ENCODE assay signal across 39 cellular contexts in genomic region chr19:444677-445210, GRCh38. TPM values are rescaled to one million over a fixed set of nuclear protein-coding genes. Genes with fewer than 3 reads are reported as not detected.
"Had no signal": no experiment of that assay in that cellular context is flagged by ENCODE, and none has a peak within 500 bp of the region (broad histone marks: within the 10 kb centered on the region; RNA-seq: fewer than 3 reads in every experiment).

No MANE protein-coding gene starts in this region.

- FAIRE-seq: colon had no signal

- H3K4me3 ChIP-seq: adrenal gland, body of pancreas, esophagus squamous epithelium, gastroesophageal sphincter had no signal

- H3K4me1 ChIP-seq: body of pancreas, esophagus squamous epithelium had no signal

- H3K4me1 Mint-ChIP-seq: activated CD4-positive, alpha-beta T cell treated with anti-CD3 and anti-CD28 coated beads for 36 hours; activated CD8-positive, alpha-beta memory T cell treated with anti-CD3 and anti-CD28 coated beads, Interleukin-2, amount 10 ng/mL, durations not matched to agents 7 days and 5 days; activated naive CD4-positive, alpha-beta T cell treated with anti-CD3 and anti-CD28 coated beads, Interleukin-2, amount 50 U/mL, for 24 hours; activated naive CD8-positive, alpha-beta T cell treated with anti-CD3 and anti-CD28 coated beads for 36 hours; T-helper 17 cell had no signal

- H3K27ac ChIP-seq: adrenal gland, body of pancreas, epithelial cell of prostate, esophagus squamous epithelium, gastroesophageal sphincter had no signal

- H3K36me3 Mint-ChIP-seq: activated CD4-positive, alpha-beta memory T cell treated with anti-CD3 and anti-CD28 coated beads for 36 hours; activated CD8-positive, alpha-beta memory T cell treated with anti-CD3 and anti-CD28 coated beads, Interleukin-2, amount 10 ng/mL, durations not matched to agents 7 days and 5 days; activated naive CD4-positive, alpha-beta T cell treated with anti-CD3 and anti-CD28 coated beads, Interleukin-2, amount 50 U/mL, for 24 hours; activated naive CD8-positive, alpha-beta T cell treated with anti-CD3 and anti-CD28 coated beads for 36 hours had no signal

- H3K27me3 Mint-ChIP-seq: activated CD4-positive, alpha-beta T cell treated with anti-CD3 and anti-CD28 coated beads, Interleukin-2, amount 10 ng/mL, durations not matched to agents 24 days and 14 days had no signal

- ATAC-seq: activated CD4-positive, alpha-beta T cell treated with anti-CD3 and anti-CD28 coated beads for 36 hours; activated CD8-positive, alpha-beta memory T cell treated with anti-CD3 and anti-CD28 coated beads, Interleukin-2, amount 10 ng/mL, durations not matched to agents 7 days and 5 days; activated CD8-positive, alpha-beta T cell treated with anti-CD3 and anti-CD28 coated beads, Interleukin-2, amount 10 ng/mL, durations not matched to agents 7 days and 5 days; activated naive CD8-positive, alpha-beta T cell treated with anti-CD3 and anti-CD28 coated beads, Interleukin-2, amount 50 U/mL, for 24 hours; body of pancreas; effector memory CD8-positive, alpha-beta T cell; gastroesophageal sphincter; T-helper 17 cell had no signal

- H3K36me3 ChIP-seq: adrenal gland, esophagus squamous epithelium had no signal

- H3K27me3 ChIP-seq: adrenal gland, body of pancreas, gastroesophageal sphincter had no signal

- H3K9me3 Mint-ChIP-seq: activated CD4-positive, alpha-beta memory T cell treated with anti-CD3 and anti-CD28 coated beads for 36 hours; activated naive CD4-positive, alpha-beta T cell treated with anti-CD3 and anti-CD28 coated beads for 36 hours; activated naive CD4-positive, alpha-beta T cell treated with anti-CD3 and anti-CD28 coated beads, Interleukin-2, amount 50 U/mL, for 24 hours had no signal

- H3K4me3 Mint-ChIP-seq: activated CD4-positive, alpha-beta memory T cell treated with anti-CD3 and anti-CD28 coated beads for 36 hours; activated CD4-positive, alpha-beta T cell treated with anti-CD3 and anti-CD28 coated beads for 36 hours; activated CD4-positive, alpha-beta T cell treated with anti-CD3 and anti-CD28 coated beads, Interleukin-2, amount 10 ng/mL, durations not matched to agents 24 days and 14 days; activated CD8-positive, alpha-beta memory T cell treated with anti-CD3 and anti-CD28 coated beads, Interleukin-2, amount 10 ng/mL, durations not matched to agents 7 days and 5 days; activated CD8-positive, alpha-beta T cell treated with anti-CD3 and anti-CD28 coated beads, Interleukin-2, amount 10 ng/mL, durations not matched to agents 7 days and 5 days; activated naive CD4-positive, alpha-beta T cell treated with anti-CD3 and anti-CD28 coated beads for 36 hours; activated naive CD4-positive, alpha-beta T cell treated with anti-CD3 and anti-CD28 coated beads, Interleukin-2, amount 50 U/mL, for 24 hours; activated naive CD8-positive, alpha-beta T cell treated with anti-CD3 and anti-CD28 coated beads for 36 hours; activated naive CD8-positive, alpha-beta T cell treated with anti-CD3 and anti-CD28 coated beads, Interleukin-2, amount 50 U/mL, for 24 hours; activated T-helper 1 cell treated with anti-CD3 and anti-CD28 coated beads, Interleukin-12 subunit alpha, Interleukin-12 subunit beta, Interleukin-2, Interleukin-4 antibody, amounts not matched to agents 30 ng/mL and 10 ng/mL and 1 ng/mL, durations not matched to agents 14 hours and 24 hours and 36 hours; effector memory CD8-positive, alpha-beta T cell; T-helper 17 cell; T-helper 2 cell treated with Interferon-gamma antibody and Interleukin-4, amounts not matched to agents 5 μg/mL and 100 μg/mL, for 36 hours had no signal

- DNase-seq: activated CD4-positive, alpha-beta memory T cell treated with anti-CD3 and anti-CD28 coated beads for 36 hours; activated CD4-positive, alpha-beta T cell treated with anti-CD3 and anti-CD28 coated beads for 36 hours; activated CD4-positive, alpha-beta T cell treated with anti-CD3 and anti-CD28 coated beads, Interleukin-2, amount 10 ng/mL, durations not matched to agents 24 days and 14 days; activated CD4-positive, CD25-positive, alpha-beta regulatory T cell; activated CD4-positive, CD25-positive, alpha-beta regulatory T cell treated with anti-CD3 and anti-CD28 coated beads, Interleukin-2, amount 50 U/mL, for 72 hours; activated CD8-positive, alpha-beta memory T cell treated with anti-CD3 and anti-CD28 coated beads, Interleukin-2, amount 10 ng/mL, durations not matched to agents 7 days and 5 days; activated CD8-positive, alpha-beta memory T cell treated with anti-CD3 and anti-CD28 coated beads, Interleukin-2, amount 50 U/mL, for 4 hours; activated CD8-positive, alpha-beta T cell treated with anti-CD3 and anti-CD28 coated beads, Interleukin-2, amount 10 ng/mL, durations not matched to agents 7 days and 5 days; activated effector memory CD4-positive, alpha-beta T cell treated with anti-CD3 and anti-CD28 coated beads, Interleukin-2, amount 50 U/mL, for 16 hours; activated naive CD4-positive, alpha-beta T cell treated with anti-CD3 and anti-CD28 coated beads for 36 hours; activated naive CD8-positive, alpha-beta T cell treated with anti-CD3 and anti-CD28 coated beads for 36 hours; activated naive CD8-positive, alpha-beta T cell treated with anti-CD3 and anti-CD28 coated beads, Interleukin-2, amount 50 U/mL, for 24 hours; activated T-cell treated with anti-CD3 and anti-CD28 coated beads, Interleukin-2, amount 50 U/mL, for 1 hour; activated T-cell treated with anti-CD3 and anti-CD28 coated beads, Interleukin-2, amount 50 U/mL, for 48 hours; adrenal gland; amygdala; body of pancreas; caudate nucleus; cortex of kidney; dermis blood vessel endothelial cell; effector CD4-positive, alpha-beta T cell; effector memory CD8-positive, alpha-beta T cell; esophagus squamous epithelium; foreskin melanocyte; head of caudate nucleus; T-helper 1 cell; T-helper 17 cell; T1000 had no signal

- H3K9me3 ChIP-seq: adrenal gland, body of pancreas, esophagus squamous epithelium, gastroesophageal sphincter had no signal

- H3K27ac Mint-ChIP-seq: activated CD4-positive, alpha-beta memory T cell treated with anti-CD3 and anti-CD28 coated beads for 36 hours; activated CD4-positive, alpha-beta T cell treated with anti-CD3 and anti-CD28 coated beads for 36 hours; activated CD4-positive, alpha-beta T cell treated with anti-CD3 and anti-CD28 coated beads, Interleukin-2, amount 10 ng/mL, durations not matched to agents 24 days and 14 days; activated CD8-positive, alpha-beta memory T cell treated with anti-CD3 and anti-CD28 coated beads, Interleukin-2, amount 10 ng/mL, durations not matched to agents 7 days and 5 days; activated CD8-positive, alpha-beta T cell treated with anti-CD3 and anti-CD28 coated beads, Interleukin-2, amount 10 ng/mL, durations not matched to agents 7 days and 5 days; activated naive CD4-positive, alpha-beta T cell treated with anti-CD3 and anti-CD28 coated beads for 36 hours; activated naive CD4-positive, alpha-beta T cell treated with anti-CD3 and anti-CD28 coated beads, Interleukin-2, amount 50 U/mL, for 24 hours; activated naive CD8-positive, alpha-beta T cell treated with anti-CD3 and anti-CD28 coated beads for 36 hours; activated naive CD8-positive, alpha-beta T cell treated with anti-CD3 and anti-CD28 coated beads, Interleukin-2, amount 50 U/mL, for 24 hours; activated T-helper 1 cell treated with anti-CD3 and anti-CD28 coated beads, Interleukin-12 subunit alpha, Interleukin-12 subunit beta, Interleukin-2, Interleukin-4 antibody, amounts not matched to agents 30 ng/mL and 10 ng/mL and 1 ng/mL, durations not matched to agents 14 hours and 24 hours and 36 hours; activated T-helper 2 cell treated with anti-CD3 and anti-CD28 coated beads, Interferon-gamma antibody, Interleukin-2, Interleukin-4, amounts not matched to agents 10 μg/mL and 5 μg/mL and 100 μg/mL, durations not matched to agents 14 hours and 24 hours and 36 hours; effector memory CD8-positive, alpha-beta T cell; T-helper 17 cell; T-helper 2 cell treated with Interferon-gamma antibody and Interleukin-4, amounts not matched to agents 5 μg/mL and 100 μg/mL, for 36 hours had no signal

RNA-seq across cellular contexts. Expression of gene SHC2, which starts 16.1 kb away (rescaled TPM):
- total RNA-seq: activated CD4-positive, alpha-beta T cell treated with anti-CD3 and anti-CD28 coated beads, Interleukin-2, amount 10 ng/mL, durations not matched to agents 24 days and 14 days; activated CD8-positive, alpha-beta memory T cell treated with anti-CD3 and anti-CD28 coated beads for 36 hours; activated CD8-positive, alpha-beta memory T cell treated with anti-CD3 and anti-CD28 coated beads, Interleukin-2, amount 10 ng/mL, durations not matched to agents 7 days and 5 days; activated CD8-positive, alpha-beta T cell treated with anti-CD3 and anti-CD28 coated beads, Interleukin-2, amount 10 ng/mL, durations not matched to agents 7 days and 5 days; activated naive CD4-positive, alpha-beta T cell treated with anti-CD3 and anti-CD28 coated beads for 36 hours; activated T-helper 1 cell treated with anti-CD3 and anti-CD28 coated beads, Interleukin-12 subunit alpha, Interleukin-12 subunit beta, Interleukin-2, Interleukin-4 antibody, amounts not matched to agents 30 ng/mL and 10 ng/mL and 1 ng/mL, durations not matched to agents 14 hours and 24 hours and 36 hours; activated T-helper 2 cell treated with anti-CD3 and anti-CD28 coated beads, Interferon-gamma antibody, Interleukin-2, Interleukin-4, amounts not matched to agents 10 μg/mL and 5 μg/mL and 100 μg/mL, durations not matched to agents 14 hours and 24 hours and 36 hours; T-helper 17 cell had no signal

RNA-seq across cellular contexts. Expression of gene C2CD4C, which starts 35.8 kb away (rescaled TPM):
- total RNA-seq: activated CD8-positive, alpha-beta memory T cell treated with anti-CD3 and anti-CD28 coated beads for 36 hours; activated CD8-positive, alpha-beta memory T cell treated with anti-CD3 and anti-CD28 coated beads, Interleukin-2, amount 10 ng/mL, durations not matched to agents 7 days and 5 days; activated CD8-positive, alpha-beta T cell treated with anti-CD3 and anti-CD28 coated beads, Interleukin-2, amount 10 ng/mL, durations not matched to agents 7 days and 5 days; fibroblast of villous mesenchyme; T-helper 17 cell had no signal
- polyA plus RNA-seq: aorta, fibroblast of lung had no signal

RNA-seq across cellular contexts. Expression of gene MADCAM1, which starts 51.5 kb away (rescaled TPM):
- polyA plus RNA-seq: fibroblast of lung had no signal
